Comparison of ENCODE assay signal across 10 cellular contexts in genomic region chr6:154478021-154478651, GRCh38. TPM values are rescaled to one million over a fixed set of nuclear protein-coding genes. Genes with fewer than 3 reads are reported as not detected.
DNase-seq lines count a peak whose midpoint lies in the region; ATAC-seq and TF ChIP-seq lines count a peak whose summit lies in the region.
"Had no signal": no experiment of that assay in that cellular context is flagged by ENCODE, and none has a peak within 500 bp of the region (broad histone marks: within the 10 kb centered on the region; RNA-seq: fewer than 3 reads in every experiment).

No MANE protein-coding gene starts in this region.

- H4K20me1 ChIP-seq in mammary epithelial cell (ENCODE audit: insufficient read depth, low read length), result no peaks in the 10 kb centered on the region

- H3K9ac ChIP-seq in mammary epithelial cell (ENCODE audit: insufficient read depth, low read length), result no peak overlapping the region

- H3K27ac ChIP-seq in mammary epithelial cell (ENCODE audit: insufficient read depth, low read depth, low read length), result no peak overlapping the region
- peak overlapping the region; percentile 71 for H3K27ac ChIP-seq in tibial artery
- H3K27ac ChIP-seq in foreskin keratinocyte, result no peak overlapping the region

- peak overlapping the region; percentile 51 for H2AFZ ChIP-seq in mammary epithelial cell (ENCODE audit: low read depth, low read length)

- in situ Hi-C loops in mammary epithelial cell (cut with MboI; ENCODE audit: low sequenced_read_pairs in 2 of 2), result no loop called here

- TF ChIP-seq CTCF in mammary epithelial cell (conservative IDR thresholded peaks at IDR 0.05 in 1 of 2, IDR thresholded peaks at IDR 0.05 in 1 of 2; ENCODE audit: extremely low read depth in 1 of 2, insufficient read depth in 1 of 2, low read depth in 1 of 2, low read length in 2 of 2) (no peak), tibial artery (IDR thresholded peaks at IDR 0.05) (no peak), foreskin keratinocyte (conservative IDR thresholded peaks at IDR 0.05) (no peak)

- H3K9me3 Mint-ChIP-seq in activated naive CD4-positive, alpha-beta T cell treated with anti-CD3 and anti-CD28 coated beads, Interleukin-2, amount 50 U/mL, for 72 hours, result no peaks in the 10 kb centered on the region
- H3K9me3 Mint-ChIP-seq: activated B cell treated with CpG ODN at 0.5 μM for 24 hours had no signal

- H3K4me2 ChIP-seq in mammary epithelial cell (ENCODE audit: insufficient read depth, low read depth, low read length), result no peak overlapping the region

- dilution Hi-C loops in mammary epithelial cell (cut with HindIII; ENCODE audit: low sequenced_read_pairs), result no loop called here

- peak; percentile 43 for DNase-seq in NCI-H2196 (lab: John Stamatoyannopoulos, UW; ENCODE audit: unreplicated experiment)
- no peak for DNase-seq in NCI-H2196 treated with DMSO at 0.1 percent for 48 hours (lab: John Stamatoyannopoulos, UW; ENCODE audit: unreplicated experiment)
- no peak for DNase-seq in mammary epithelial cell
- peak; percentile 21 for DNase-seq in midbrain (lab: John Stamatoyannopoulos, UW)
- no peak for DNase-seq in tibial artery
- DNase-seq in activated naive CD4-positive, alpha-beta T cell treated with anti-CD3 and anti-CD28 coated beads, Interleukin-2, amount 50 U/mL, for 72 hours (ENCODE audit: low spot score in 2 of 2), result no peak
- no peak for DNase-seq in foreskin keratinocyte
- DNase-seq: activated B cell treated with CpG ODN at 0.5 μM for 24 hours, NCI-H446 treated with DMSO at 0.1 percent for 48 hours had no signal

- H3K27ac Mint-ChIP-seq in activated naive CD4-positive, alpha-beta T cell treated with anti-CD3 and anti-CD28 coated beads, Interleukin-2, amount 50 U/mL, for 72 hours, result no peak overlapping the region
- H3K27ac Mint-ChIP-seq: activated B cell treated with CpG ODN at 0.5 μM for 24 hours had no signal

- H3K4me3 ChIP-seq in mammary epithelial cell (replicated peaks in 1 of 3; ENCODE audit: insufficient read depth in 1 of 3, low read depth in 2 of 3, low read length in 3 of 3) (no peak overlapping the region), tibial artery (peak overlapping the region in 1 of 2 donors; percentile 7)

- 24% methylated on average over 9 of the region's 12 CpGs for WGBS in mammary epithelial cell (ENCODE audit: low coverage, missing lambda C conversion rate)

- H3K79me2 ChIP-seq in mammary epithelial cell (ENCODE audit: insufficient read depth, low read length), result no peaks in the 10 kb centered on the region

- no peaks in the 10 kb centered on the region for H3K36me3 Mint-ChIP-seq in activated naive CD4-positive, alpha-beta T cell treated with anti-CD3 and anti-CD28 coated beads, Interleukin-2, amount 50 U/mL, for 72 hours

- H3K9me3 ChIP-seq in mammary epithelial cell (replicated peaks; ENCODE audit: insufficient read depth, low read length), result no peaks in the 10 kb centered on the region
- no peaks in the 10 kb centered on the region for H3K9me3 ChIP-seq in tibial artery

- CTCF ChIA-PET in mammary epithelial cell (lab: Charles Lee; ENCODE audit: low non-redundant PET), result no interaction called here

- no TSS peak for BruUV-seq in mammary epithelial cell (replicated peaks; lab: Mats Ljungman, UMichigan)

- ATAC-seq in GM18867 (IDR thresholded peaks at IDR 0.05; ENCODE audit: unreplicated experiment) (no peak), foreskin keratinocyte (no peak)
- ATAC-seq in activated naive CD4-positive, alpha-beta T cell treated with anti-CD3 and anti-CD28 coated beads, Interleukin-2, amount 50 U/mL, for 72 hours, result no peak

- no peaks in the 10 kb centered on the region for H3K36me3 ChIP-seq in mammary epithelial cell (ENCODE audit: insufficient read depth, low read length)
- no peaks in the 10 kb centered on the region for H3K36me3 ChIP-seq in tibial artery

- H3K4me1 ChIP-seq in mammary epithelial cell (ENCODE audit: insufficient read depth, low read length) (peaks cover 11% of the 10 kb centered on the region), tibial artery (peaks cover 0 to 86% (median 22%) of the 10 kb centered on the region in 4 donors), foreskin keratinocyte (no peaks in the 10 kb centered on the region)

- intact Hi-C loops in mammary epithelial cell (cut with micrococcal nuclease), result no loop called here
- intact Hi-C loops in tibial artery (cut with DNase I; ENCODE audit: low total_unique reads), result no loop called here

- H3K27me3 ChIP-seq in mammary epithelial cell (ENCODE audit: insufficient read depth, low read length) (no peaks in the 10 kb centered on the region), tibial artery (no peaks in the 10 kb centered on the region), foreskin keratinocyte (no peaks in the 10 kb centered on the region)

RNA-seq across cellular contexts. Expression of gene CNKSR3, which starts 32.3 kb away (rescaled TPM):
- 1 to 10 TPM; 1.7 to 4.1 TPM for total RNA-seq in mammary epithelial cell
- 0.94 TPM for polyA plus RNA-seq in mammary epithelial cell
- polyA minus RNA-seq in mammary epithelial cell, result 0.88 TPM
- total RNA-seq in activated naive CD4-positive, alpha-beta T cell treated with anti-CD3 and anti-CD28 coated beads, Interleukin-2, amount 50 U/mL, for 72 hours, result under 1 TPM in 1 of 2 donors, not detected in 1; 0.78 TPM
- total RNA-seq in foreskin keratinocyte, result 2.4 and 3.2 TPM in 2 replicates
- polyA plus RNA-seq in foreskin keratinocyte, result 1.1 and 1.4 TPM in 2 replicates

Comparison
In these comparisons a context has a peak if more than half of its experiments do, and no peak if none do; other contexts are left out.
1. DNase-seq: peak in NCI-H2196 (single experiment) and midbrain (single experiment); none in NCI-H2196 treated with DMSO at 0.1 percent for 48 hours (single experiment), mammary epithelial cell (single experiment), tibial artery (0 of 2), activated naive CD4-positive, alpha-beta T cell treated with anti-CD3 and anti-CD28 coated beads, Interleukin-2, amount 50 U/mL, for 72 hours (0 of 2) and foreskin keratinocyte (0 of 2).
2. H3K27ac ChIP-seq: peak in tibial artery (2 of 2); none in mammary epithelial cell (single experiment) and foreskin keratinocyte (single experiment).